In the genomic region with DNA sequence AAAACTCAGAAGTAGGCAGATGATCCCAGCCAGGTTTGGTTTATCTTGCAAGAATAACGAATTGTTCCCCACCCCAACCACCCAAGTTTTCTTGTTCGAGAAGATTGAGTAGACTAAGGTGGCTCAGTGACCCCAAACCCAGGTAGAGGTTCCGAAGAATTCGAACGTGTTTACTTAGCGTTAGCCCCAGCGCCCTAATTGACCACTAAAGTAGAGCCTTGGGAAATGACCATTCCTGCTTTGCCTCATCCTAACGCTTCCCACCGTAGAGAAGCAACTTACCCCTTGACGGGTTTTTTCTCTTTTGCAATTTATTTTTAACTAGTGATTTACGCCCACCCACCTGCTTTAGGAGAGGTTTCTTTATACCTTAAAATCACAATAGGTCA, we compare ENCODE assay signal across 8 cellular contexts. TPM values are rescaled to one million over a fixed set of nuclear protein-coding genes. Genes with fewer than 3 reads are reported as not detected.
DNase-seq lines count a peak whose midpoint lies in the region; ATAC-seq and TF ChIP-seq lines count a peak whose summit lies in the region.

No MANE protein-coding gene starts in this region.

- H3K79me1 ChIP-seq in trophoblast cell (ENCODE audit: low read length), result peaks cover 7% of the 10 kb centered on the region

- H3K79me2 ChIP-seq in trophoblast cell (ENCODE audit: control insufficient read depth, insufficient read depth, low read length, poor library complexity), result peaks cover 10% of the 10 kb centered on the region

- peak overlapping the region; percentile 98 for H4K91ac ChIP-seq in trophoblast cell (ENCODE audit: low read depth, low read length)

- peak; percentile 40 for ATAC-seq in SK-N-SH treated with all-trans-retinoic acid at 6 μM for 48 hours
- ATAC-seq in HG03139 (IDR thresholded peaks at IDR 0.05; ENCODE audit: unreplicated experiment), result no peak

- peak overlapping the region; percentile 81 for H2AK5ac ChIP-seq in trophoblast cell (ENCODE audit: low read length)

- peak overlapping the region; percentile 91 for H2BK5ac ChIP-seq in trophoblast cell (ENCODE audit: low read depth, low read length, poor library complexity)

- peak overlapping the region; percentile 98 for H4K8ac ChIP-seq in trophoblast cell (ENCODE audit: low read depth, low read length)

- peak overlapping the region; percentile 98 for H2AFZ ChIP-seq in trophoblast cell (ENCODE audit: insufficient read depth, low read length, poor library complexity)

- peak overlapping the region; percentile 99 for H3K4me2 ChIP-seq in trophoblast cell (ENCODE audit: low read length)

- no peak overlapping the region for H3K18ac ChIP-seq in trophoblast cell (ENCODE audit: low read length)

- H3K9ac ChIP-seq in trophoblast cell (ENCODE audit: low read length), result peak overlapping the region; percentile 83

- H3K4me3 ChIP-seq in fibroblast of villous mesenchyme (ENCODE audit: low read depth, low read length) (peak overlapping the region; percentile 96), trophoblast cell (ENCODE audit: low read depth, low read length) (peak overlapping the region; percentile 93)

- no peak for TF ChIP-seq CTCF in fibroblast of villous mesenchyme (IDR thresholded peaks at IDR 0.05; ENCODE audit: insufficient read depth, low read depth, low read length)

- H3K14ac ChIP-seq in trophoblast cell (ENCODE audit: low read length), result peak overlapping the region; percentile 98

- no CpG with 5 or more reads among the region's 11 CpGs for WGBS in trophoblast cell (ENCODE audit: extremely low coverage, insufficient coverage, insufficient read length)

- H3K27me3 ChIP-seq in trophoblast cell (ENCODE audit: insufficient read depth, low read length), result no peaks in the 10 kb centered on the region

- peak overlapping the region; percentile 99 for H3K4ac ChIP-seq in trophoblast cell (ENCODE audit: low read depth, low read length)

- H3K27ac ChIP-seq in trophoblast cell (ENCODE audit: low read depth, low read length), result peak overlapping the region; percentile 73

- DNase-seq in NCI-H748 (lab: John Stamatoyannopoulos, UW; ENCODE audit: unreplicated experiment) (peak; percentile 27), NCI-H748 treated with DMSO at 0.1 percent for 48 hours (lab: John Stamatoyannopoulos, UW) (no peak), fibroblast of villous mesenchyme (ENCODE audit: low read depth) (peak; percentile 19), trophoblast cell (peak in 1 of 2 donors; percentile 17), NCI-H1694 (lab: John Stamatoyannopoulos, UW) (no peak), NCI-H524 treated with DMSO at 0.1 percent for 48 hours (lab: John Stamatoyannopoulos, UW) (no peak)

- no peak overlapping the region for H2BK12ac ChIP-seq in trophoblast cell (ENCODE audit: low read length)

- H4K12ac ChIP-seq in trophoblast cell (ENCODE audit: low read depth, low read length), result peak overlapping the region; percentile 98

- peaks cover 0 to 2% of the 10 kb centered on the region in 2 experiments for H3K36me3 ChIP-seq in trophoblast cell (ENCODE audit: control insufficient read depth in 1 of 2, insufficient read depth in 2 of 2, low read length in 2 of 2)

- H3K4me1 ChIP-seq in trophoblast cell (ENCODE audit: control insufficient read depth in 1 of 2, insufficient read depth in 2 of 2, low read length in 2 of 2), result no peaks in the 10 kb centered on the region

- H3K23ac ChIP-seq in trophoblast cell (ENCODE audit: low read length), result no peak overlapping the region

- H3K9me3 ChIP-seq in trophoblast cell (ENCODE audit: insufficient read depth, low read depth, low read length), result no peaks in the 10 kb centered on the region

- H2BK120ac ChIP-seq in trophoblast cell (ENCODE audit: insufficient read depth, low read length, poor library complexity), result peak overlapping the region; percentile 86

TF ChIP-seq in SK-N-SH treated with all-trans-retinoic acid at 6 μM for 48 hours, 23 proteins besides CTCF, POLR2A, EP300 and RAD21:
- no peak for TF ChIP-seq ZC3H10 (CRISPR knock-in tag; IDR thresholded peaks at IDR 0.05)
- TF ChIP-seq ZNF70 (CRISPR knock-in tag; IDR thresholded peaks at IDR 0.05), result no peak
- TF ChIP-seq, protein P1, sequence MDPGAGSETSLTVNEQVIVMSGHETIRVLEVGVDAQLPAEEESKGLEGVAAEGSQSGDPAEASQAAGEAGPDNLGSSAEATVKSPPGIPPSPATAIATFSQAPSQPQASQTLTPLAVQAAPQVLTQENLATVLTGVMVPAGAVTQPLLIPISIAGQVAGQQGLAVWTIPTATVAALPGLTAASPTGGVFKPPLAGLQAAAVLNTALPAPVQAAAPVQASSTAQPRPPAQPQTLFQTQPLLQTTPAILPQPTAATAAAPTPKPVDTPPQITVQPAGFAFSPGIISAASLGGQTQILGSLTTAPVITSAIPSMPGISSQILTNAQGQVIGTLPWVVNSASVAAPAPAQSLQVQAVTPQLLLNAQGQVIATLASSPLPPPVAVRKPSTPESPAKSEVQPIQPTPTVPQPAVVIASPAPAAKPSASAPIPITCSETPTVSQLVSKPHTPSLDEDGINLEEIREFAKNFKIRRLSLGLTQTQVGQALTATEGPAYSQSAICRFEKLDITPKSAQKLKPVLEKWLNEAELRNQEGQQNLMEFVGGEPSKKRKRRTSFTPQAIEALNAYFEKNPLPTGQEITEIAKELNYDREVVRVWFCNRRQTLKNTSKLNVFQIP (CRISPR knock-in tag; IDR thresholded peaks at IDR 0.05; ENCODE audit: borderline replicate concordance, low read depth), result no peak
TF ChIP-seq in SK-N-SH treated with all-trans-retinoic acid at 6 μM for 48 hours: peak in this region for 0.

RNA-seq across cellular contexts. Expression of a gene that starts 0.9 kb away (rescaled TPM):
- 27.4 and 41.5 TPM in 2 replicates for total RNA-seq in fibroblast of villous mesenchyme
- polyA plus RNA-seq in trophoblast cell (2013), result 12.5 and 12.9 TPM in 2 replicates

Comparison
In these comparisons a context has a peak if more than half of its experiments do, and no peak if none do; other contexts are left out.
1. DNase-seq: peak in NCI-H748 (single experiment) and fibroblast of villous mesenchyme (single experiment); none in NCI-H748 treated with DMSO at 0.1 percent for 48 hours (single experiment), NCI-H1694 (single experiment) and NCI-H524 treated with DMSO at 0.1 percent for 48 hours (single experiment).